3 cellular contexts compared by ENCODE assay signal in genomic region chr10:61776615-61777266, GRCh38.
TF ChIP-seq lines count a peak whose summit lies in the region.

No MANE protein-coding gene starts in this region.

TF ChIP-seq in SK-N-SH, 30 proteins besides CTCF, POLR2A, EP300 and RAD21 (continued from another document):
- TF ChIP-seq REST (IDR thresholded peaks at IDR 0.05; ENCODE audit: low read depth, low read length) (no peak), FOXJ3 (CRISPR knock-in tag; IDR thresholded peaks at IDR 0.05) (peak; percentile 55; the same call in 1 of the 2 replicates)

TF ChIP-seq in SK-N-SH treated with all-trans-retinoic acid at 6 μM for 48 hours, 23 proteins besides CTCF, POLR2A, EP300 and RAD21 (continued from another document):
- TF ChIP-seq CREB5 (CRISPR knock-in tag; IDR thresholded peaks at IDR 0.05; ENCODE audit: low read depth) (no peak), TCF4 (CRISPR knock-in tag; IDR thresholded peaks at IDR 0.05; ENCODE audit: borderline replicate concordance) (no peak)

TF ChIP-seq in K562, 482 proteins besides CTCF, POLR2A, EP300 and RAD21 (continued from another document):
- TF ChIP-seq ATF2 (CRISPR knock-in tag; IDR thresholded peaks at IDR 0.05) (no peak), ZFX (CRISPR knock-in tag; IDR thresholded peaks at IDR 0.05) (no peak), KLF6 (CRISPR knock-in tag; IDR thresholded peaks at IDR 0.05; ENCODE audit: borderline replicate concordance) (no peak), SNRNP70 (optimal IDR thresholded peaks at IDR 0.05; ENCODE audit: low read depth, low read length) (no peak), CHD1 (IDR thresholded peaks at IDR 0.05; ENCODE audit: low read length) (no peak), AFF1 (IDR thresholded peaks at IDR 0.05; ENCODE audit: low read depth in 1 of 2, partially characterized antibody in 2 of 2) (no peak), ZNF12 (CRISPR knock-in tag; IDR thresholded peaks at IDR 0.05) (no peak), TFAM (CRISPR knock-in tag; conservative IDR thresholded peaks at IDR 0.05) (no peak), TEAD4 (IDR thresholded peaks at IDR 0.05; ENCODE audit: low read length) (no peak), TEAD4 (CRISPR knock-in tag; IDR thresholded peaks at IDR 0.05; ENCODE audit: borderline replicate concordance) (no peak), NR0B1 (IDR thresholded peaks at IDR 0.05; ENCODE audit: partially characterized antibody) (no peak)
